In the genomic region with DNA sequence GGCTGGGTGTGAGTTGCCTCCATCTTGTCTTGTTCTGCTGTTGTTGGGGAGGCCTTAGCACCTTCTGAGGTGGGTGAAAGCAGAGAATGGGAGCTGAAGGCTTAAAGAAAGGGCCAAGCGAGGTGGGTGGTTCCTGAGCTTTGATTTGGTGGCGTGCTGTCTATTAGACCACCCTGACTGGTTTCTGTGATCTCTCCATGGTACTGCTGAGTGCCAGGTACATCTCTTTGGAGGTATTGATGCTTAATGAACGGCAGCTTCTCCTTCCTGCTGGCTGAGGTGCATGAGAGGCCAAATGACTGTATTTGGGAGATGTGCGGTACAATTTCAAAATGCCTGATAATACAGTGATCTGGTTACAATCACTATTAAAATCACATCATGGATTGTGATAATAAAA, we compare ENCODE assay signal across 17 cellular contexts. TPM values are rescaled to one million over a fixed set of nuclear protein-coding genes. Genes with fewer than 3 reads are reported as not detected.
DNase-seq lines count a peak whose midpoint lies in the region; ATAC-seq and TF ChIP-seq lines count a peak whose summit lies in the region.
"Had no signal": no experiment of that assay in that cellular context is flagged by ENCODE, and none has a peak within 500 bp of the region (broad histone marks: within the 10 kb centered on the region; RNA-seq: fewer than 3 reads in every experiment).

No MANE protein-coding gene starts in this region.

- POLR2A ChIA-PET in HEK293 (lab: Yijun Ruan, JAX): no interaction called here

- H3K9me3 Mint-ChIP-seq in activated naive CD8-positive, alpha-beta T cell treated with anti-CD3 and anti-CD28 coated beads for 36 hours: no peaks in the 10 kb centered on the region
- no peaks in the 10 kb centered on the region for H3K9me3 Mint-ChIP-seq in activated naive CD8-positive, alpha-beta T cell treated with anti-CD3 and anti-CD28 coated beads, Interleukin-2, amount 50 U/mL, for 24 hours
- H3K9me3 Mint-ChIP-seq in glutamatergic neuron (ENCODE audit: unreplicated experiment): peaks cover 4% of the 10 kb centered on the region
- peaks cover 4% of the 10 kb centered on the region for H3K9me3 Mint-ChIP-seq in type B pancreatic cell
- H3K9me3 Mint-ChIP-seq: CD4-positive, alpha-beta T cell; IgD-negative memory B cell had no signal

- H3K9me3 ChIP-seq in HEK293 (ENCODE audit: control insufficient read depth, insufficient read depth, low read depth, low read length): no peaks in the 10 kb centered on the region

- CTCF ChIA-PET in HEK293 (lab: Yijun Ruan, JAX): interaction anchor here (0.6 kb wide), 1 partner anchor 73 kb away, joined by 3 read pairs; no protein-coding TSS in a partner anchor

- no peak for DNase-seq in activated naive CD8-positive, alpha-beta T cell treated with anti-CD3 and anti-CD28 coated beads for 36 hours
- no peak for DNase-seq in activated naive CD8-positive, alpha-beta T cell treated with anti-CD3 and anti-CD28 coated beads, Interleukin-2, amount 50 U/mL, for 24 hours
- DNase-seq in glutamatergic neuron (no peak), type B pancreatic cell (ENCODE audit: extremely low spot score, unreplicated experiment) (no peak), cerebellum (ENCODE audit: low spot score) (no peak)
- DNase-seq: 8988T; ACHN; C1 segment of cervical spinal cord; CD4-positive, alpha-beta T cell; DMS79; GOT3; HCEC 1CT had no signal

- no peak overlapping the region for H3K4me3 ChIP-seq in HEK293 (ENCODE audit: low read depth, low read length)
- H3K4me3 ChIP-seq: GM12878 had no signal

- H3K36me3 Mint-ChIP-seq in activated naive CD8-positive, alpha-beta T cell treated with anti-CD3 and anti-CD28 coated beads for 36 hours: no peaks in the 10 kb centered on the region
- no peaks in the 10 kb centered on the region for H3K36me3 Mint-ChIP-seq in activated naive CD8-positive, alpha-beta T cell treated with anti-CD3 and anti-CD28 coated beads, Interleukin-2, amount 50 U/mL, for 24 hours (ENCODE audit: low read depth)
- H3K36me3 Mint-ChIP-seq in glutamatergic neuron (ENCODE audit: unreplicated experiment) (no peaks in the 10 kb centered on the region), type B pancreatic cell (peaks cover 17% of the 10 kb centered on the region)
- H3K36me3 Mint-ChIP-seq: IgD-negative memory B cell had no signal

- peak overlapping the region; percentile 13 for H3K27ac Mint-ChIP-seq in activated naive CD8-positive, alpha-beta T cell treated with anti-CD3 and anti-CD28 coated beads for 36 hours
- H3K27ac Mint-ChIP-seq in activated naive CD8-positive, alpha-beta T cell treated with anti-CD3 and anti-CD28 coated beads, Interleukin-2, amount 50 U/mL, for 24 hours: no peak overlapping the region
- peak overlapping the region; percentile 59 for H3K27ac Mint-ChIP-seq in glutamatergic neuron (ENCODE audit: unreplicated experiment)
- H3K27ac Mint-ChIP-seq in type B pancreatic cell: peak overlapping the region; percentile 82
- H3K27ac Mint-ChIP-seq: B cell; CD4-positive, alpha-beta T cell; IgD-negative memory B cell had no signal

- H3K4me3 Mint-ChIP-seq in activated naive CD8-positive, alpha-beta T cell treated with anti-CD3 and anti-CD28 coated beads for 36 hours: no peak overlapping the region
- no peak overlapping the region for H3K4me3 Mint-ChIP-seq in activated naive CD8-positive, alpha-beta T cell treated with anti-CD3 and anti-CD28 coated beads, Interleukin-2, amount 50 U/mL, for 24 hours
- peak overlapping the region; percentile 50 for H3K4me3 Mint-ChIP-seq in glutamatergic neuron (ENCODE audit: unreplicated experiment)
- no peak overlapping the region for H3K4me3 Mint-ChIP-seq in type B pancreatic cell
- H3K4me3 Mint-ChIP-seq: B cell; CD4-positive, alpha-beta T cell; IgD-negative memory B cell had no signal

- H3K4me1 ChIP-seq in HEK293 (ENCODE audit: control insufficient read depth, insufficient read depth, low read length): no peaks in the 10 kb centered on the region

- H3K27ac ChIP-seq in HEK293 (ENCODE audit: extremely low read depth, low read depth, low read length): no peak overlapping the region

- H3K27me3 Mint-ChIP-seq in activated naive CD8-positive, alpha-beta T cell treated with anti-CD3 and anti-CD28 coated beads for 36 hours: no peaks in the 10 kb centered on the region
- peaks cover 5% of the 10 kb centered on the region for H3K27me3 Mint-ChIP-seq in activated naive CD8-positive, alpha-beta T cell treated with anti-CD3 and anti-CD28 coated beads, Interleukin-2, amount 50 U/mL, for 24 hours
- H3K27me3 Mint-ChIP-seq in glutamatergic neuron (ENCODE audit: unreplicated experiment) (peaks cover 5% of the 10 kb centered on the region), type B pancreatic cell (no peaks in the 10 kb centered on the region)

- ATAC-seq in activated naive CD8-positive, alpha-beta T cell treated with anti-CD3 and anti-CD28 coated beads, Interleukin-2, amount 50 U/mL, for 24 hours: no peak
- no peak for ATAC-seq in HG02840 (IDR thresholded peaks at IDR 0.05; ENCODE audit: low FRiP score, unreplicated experiment)
- ATAC-seq: GM12878 had no signal

- no peaks in the 10 kb centered on the region for H3K4me1 Mint-ChIP-seq in activated naive CD8-positive, alpha-beta T cell treated with anti-CD3 and anti-CD28 coated beads for 36 hours
- no peaks in the 10 kb centered on the region for H3K4me1 Mint-ChIP-seq in activated naive CD8-positive, alpha-beta T cell treated with anti-CD3 and anti-CD28 coated beads, Interleukin-2, amount 50 U/mL, for 24 hours
- H3K4me1 Mint-ChIP-seq in glutamatergic neuron (ENCODE audit: low read depth, unreplicated experiment): peaks cover 60% of the 10 kb centered on the region
- H3K4me1 Mint-ChIP-seq in type B pancreatic cell (ENCODE audit: unreplicated experiment): peaks cover 31% of the 10 kb centered on the region
- H3K4me1 Mint-ChIP-seq: B cell had no signal

- H3K36me3 ChIP-seq in HEK293 (ENCODE audit: control insufficient read depth in 2 of 2, insufficient read depth in 1 of 2, low read length in 2 of 2): no peaks in the 10 kb centered on the region

- TF ChIP-seq CTCF in HEK293 (tag by site-specific recombination; IDR thresholded peaks at IDR 0.05): no peak
- TF ChIP-seq CTCF in glutamatergic neuron (IDR thresholded peaks at IDR 0.05; ENCODE audit: partially characterized antibody, unreplicated experiment): no peak
- no peak for TF ChIP-seq CTCF in type B pancreatic cell (conservative IDR thresholded peaks at IDR 0.05)

TF ChIP-seq in HEK293, 187 proteins besides CTCF, POLR2A, EP300 and RAD21:
- TF ChIP-seq, protein P1, sequence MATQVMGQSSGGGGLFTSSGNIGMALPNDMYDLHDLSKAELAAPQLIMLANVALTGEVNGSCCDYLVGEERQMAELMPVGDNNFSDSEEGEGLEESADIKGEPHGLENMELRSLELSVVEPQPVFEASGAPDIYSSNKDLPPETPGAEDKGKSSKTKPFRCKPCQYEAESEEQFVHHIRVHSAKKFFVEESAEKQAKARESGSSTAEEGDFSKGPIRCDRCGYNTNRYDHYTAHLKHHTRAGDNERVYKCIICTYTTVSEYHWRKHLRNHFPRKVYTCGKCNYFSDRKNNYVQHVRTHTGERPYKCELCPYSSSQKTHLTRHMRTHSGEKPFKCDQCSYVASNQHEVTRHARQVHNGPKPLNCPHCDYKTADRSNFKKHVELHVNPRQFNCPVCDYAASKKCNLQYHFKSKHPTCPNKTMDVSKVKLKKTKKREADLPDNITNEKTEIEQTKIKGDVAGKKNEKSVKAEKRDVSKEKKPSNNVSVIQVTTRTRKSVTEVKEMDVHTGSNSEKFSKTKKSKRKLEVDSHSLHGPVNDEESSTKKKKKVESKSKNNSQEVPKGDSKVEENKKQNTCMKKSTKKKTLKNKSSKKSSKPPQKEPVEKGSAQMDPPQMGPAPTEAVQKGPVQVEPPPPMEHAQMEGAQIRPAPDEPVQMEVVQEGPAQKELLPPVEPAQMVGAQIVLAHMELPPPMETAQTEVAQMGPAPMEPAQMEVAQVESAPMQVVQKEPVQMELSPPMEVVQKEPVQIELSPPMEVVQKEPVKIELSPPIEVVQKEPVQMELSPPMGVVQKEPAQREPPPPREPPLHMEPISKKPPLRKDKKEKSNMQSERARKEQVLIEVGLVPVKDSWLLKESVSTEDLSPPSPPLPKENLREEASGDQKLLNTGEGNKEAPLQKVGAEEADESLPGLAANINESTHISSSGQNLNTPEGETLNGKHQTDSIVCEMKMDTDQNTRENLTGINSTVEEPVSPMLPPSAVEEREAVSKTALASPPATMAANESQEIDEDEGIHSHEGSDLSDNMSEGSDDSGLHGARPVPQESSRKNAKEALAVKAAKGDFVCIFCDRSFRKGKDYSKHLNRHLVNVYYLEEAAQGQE (tag by site-specific recombination; IDR thresholded peaks at IDR 0.05): peak; percentile 72
- TF ChIP-seq, protein P2, sequence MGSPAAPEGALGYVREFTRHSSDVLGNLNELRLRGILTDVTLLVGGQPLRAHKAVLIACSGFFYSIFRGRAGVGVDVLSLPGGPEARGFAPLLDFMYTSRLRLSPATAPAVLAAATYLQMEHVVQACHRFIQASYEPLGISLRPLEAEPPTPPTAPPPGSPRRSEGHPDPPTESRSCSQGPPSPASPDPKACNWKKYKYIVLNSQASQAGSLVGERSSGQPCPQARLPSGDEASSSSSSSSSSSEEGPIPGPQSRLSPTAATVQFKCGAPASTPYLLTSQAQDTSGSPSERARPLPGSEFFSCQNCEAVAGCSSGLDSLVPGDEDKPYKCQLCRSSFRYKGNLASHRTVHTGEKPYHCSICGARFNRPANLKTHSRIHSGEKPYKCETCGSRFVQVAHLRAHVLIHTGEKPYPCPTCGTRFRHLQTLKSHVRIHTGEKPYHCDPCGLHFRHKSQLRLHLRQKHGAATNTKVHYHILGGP (tag by site-specific recombination; IDR thresholded peaks at IDR 0.05): no peak

RNA-seq across cellular contexts. Expression of a gene that starts 15.4 kb away (rescaled TPM):
- total RNA-seq in activated naive CD8-positive, alpha-beta T cell treated with anti-CD3 and anti-CD28 coated beads for 36 hours: not detected
- total RNA-seq in glutamatergic neuron (ENCODE audit: unreplicated experiment): 108 TPM
- total RNA-seq in type B pancreatic cell (ENCODE audit: low replicate concordance): 44.8 and 46.8 TPM in 2 replicates
- 37.4 TPM for total RNA-seq in cerebellum

Comparison
In these comparisons a context has a peak if more than half of its experiments do, and no peak if none do; other contexts are left out.
1. RNA of a gene that starts 15.4 kb away (total RNA-seq): 108 TPM in glutamatergic neuron (single experiment), 44.8 to 46.8 TPM in type B pancreatic cell and 37.4 TPM in cerebellum (single experiment); not detected in activated naive CD8-positive, alpha-beta T cell treated with anti-CD3 and anti-CD28 coated beads for 36 hours; every median in the first group is over 10 times any median in the second.